ENCODE assay signal across 1 cellular context in genomic region chr13:112931028-112931934, GRCh38.
TF ChIP-seq lines count a peak whose summit lies in the region.

No MANE protein-coding gene starts in this region.

TF ChIP-seq in GM23338, 12 proteins besides CTCF, POLR2A, EP300 and RAD21 (continued from another document):
- TF ChIP-seq REST (IDR thresholded peaks at IDR 0.05; ENCODE audit: unreplicated experiment), result no peak
- TF ChIP-seq NANOG (IDR thresholded peaks at IDR 0.05; ENCODE audit: borderline replicate concordance), result no peak
- no peak for TF ChIP-seq EZH2 (IDR thresholded peaks at IDR 0.05; ENCODE audit: low read depth, unreplicated experiment)
- no peak for TF ChIP-seq POLR2AphosphoS5 (IDR thresholded peaks at IDR 0.05; ENCODE audit: low read depth)
- no peak for TF ChIP-seq ZNF114 (CRISPR knock-in tag; IDR thresholded peaks at IDR 0.05)
